In the genomic region with DNA sequence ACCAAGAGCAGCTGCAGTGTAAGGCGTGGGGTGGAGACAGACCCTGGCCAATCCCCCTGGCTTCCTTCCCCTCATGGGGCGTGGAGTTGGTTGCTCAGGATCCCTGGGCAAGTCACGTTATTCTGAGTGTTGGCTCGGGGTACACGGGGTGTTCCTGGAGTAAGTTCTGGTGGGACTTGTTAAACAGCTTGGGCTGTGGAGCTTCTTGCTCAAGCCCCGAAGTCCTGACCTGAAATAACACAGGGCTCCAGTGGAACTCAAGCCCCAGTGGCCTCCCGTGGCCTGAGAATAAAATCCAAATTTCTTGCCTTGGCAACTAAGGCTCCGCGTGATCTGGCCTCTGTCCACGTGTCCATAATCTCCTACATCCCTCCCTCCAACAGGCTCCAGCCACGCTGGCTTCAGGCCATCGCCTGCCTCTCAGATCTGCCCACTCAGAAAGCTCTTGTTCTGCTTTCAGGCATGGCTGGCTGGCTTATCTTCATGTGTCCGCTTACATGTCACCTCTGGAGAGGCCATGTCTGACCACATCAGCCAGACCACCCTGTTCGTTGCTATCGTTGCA, we compare ENCODE assay signal across 10 cellular contexts. TPM values are rescaled to one million over a fixed set of nuclear protein-coding genes. Genes with fewer than 3 reads are reported as not detected.
DNase-seq lines count a peak whose midpoint lies in the region; ATAC-seq, FAIRE-seq and TF ChIP-seq lines count a peak whose summit lies in the region.
"Had no signal": no experiment of that assay in that cellular context is flagged by ENCODE, and none has a peak within 500 bp of the region (broad histone marks: within the 10 kb centered on the region; RNA-seq: fewer than 3 reads in every experiment).

No MANE protein-coding gene starts in this region.

- TF ChIP-seq EP300 in HepG2 (IDR thresholded peaks at IDR 0.05; ENCODE audit: low read depth in 2 of 2, low read length in 2 of 2) (no peak), HepG2 (CRISPR knock-in tag; IDR thresholded peaks at IDR 0.05; ENCODE audit: borderline replicate concordance) (no peak)

- no peak overlapping the region for H4K91ac ChIP-seq in IMR-90 (ENCODE audit: insufficient read depth, low read depth, low read length)

- POLR2A ChIA-PET in IMR-90 (lab: Charles Lee; ENCODE audit: unreplicated experiment) = no interaction called here
- POLR2A ChIA-PET in HepG2 (lab: Yijun Ruan, JAX) = interaction anchor here (2.1 kb wide), 1 partner anchor 112 kb away, joined by 5 read pairs; a partner anchor contains a TSS

- H3K14ac ChIP-seq in IMR-90 (replicated peaks; ENCODE audit: low read depth, low read length) = no peak overlapping the region

- H2BK120ac ChIP-seq in IMR-90 (ENCODE audit: low read depth, low read length) = 0 out of 2 replicates have a peak overlapping the region, but pooled peaks have one; percentile 33

- 0 out of 2 replicates have a peak, but pooled peaks cover 2% of the 10 kb centered on the region for H3K9me1 ChIP-seq in IMR-90 (ENCODE audit: insufficient read depth, low read length)

- TF ChIP-seq CTCF in IMR-90 (conservative IDR thresholded peaks at IDR 0.05; ENCODE audit: low read depth, low read length) (no peak), coronary artery (IDR thresholded peaks at IDR 0.05) (no peak), HepG2 (CRISPR knock-in tag; IDR thresholded peaks at IDR 0.05) (no peak)

- H3K27ac ChIP-seq in IMR-90 (ENCODE audit: insufficient read depth, low read length) (no peak overlapping the region), coronary artery (peak overlapping the region in 1 of 2 donors; percentile 59), HepG2 (ENCODE audit: extremely low read length, insufficient read depth, low read length) (no peak overlapping the region), subcutaneous abdominal adipose tissue (ENCODE audit: low read depth, low read length) (peak overlapping the region; percentile 74)

- peak overlapping the region; percentile 85 for H2AK9ac ChIP-seq in IMR-90 (replicated peaks; ENCODE audit: low read depth, low read length, poor library complexity)

- WGBS in IMR-90 (ENCODE audit: extremely low coverage in 2 of 2, insufficient read length in 1 of 2), 2 experiments = 30% methylated on average over 4 of the region's 15 CpGs; no CpG with 5 or more reads in 1 of the 2 experiments
- 55% methylated on average over 13 of the region's 15 CpGs for WGBS in HepG2 (ENCODE audit: low lambda C conversion rate)

- H4K8ac ChIP-seq in IMR-90 (ENCODE audit: low read depth in 2 of 2, low read length in 2 of 2) = peak overlapping the region in 1 of 2 experiments; percentile 6; a peak in 1 of 4 replicates

- H3K9ac ChIP-seq in IMR-90 (ENCODE audit: low read depth, low read length) = no peak overlapping the region
- H3K9ac ChIP-seq in HepG2 (ENCODE audit: insufficient read depth, low read depth, low read length) = no peak overlapping the region
- H3K9ac ChIP-seq in subcutaneous abdominal adipose tissue (ENCODE audit: low read length in 5 of 5) = peak overlapping the region in 1 of 5 donors; percentile 26

- no peaks in the 10 kb centered on the region for H3K27me3 Mint-ChIP-seq in activated T-helper 1 cell treated with anti-CD3 and anti-CD28 coated beads, Interleukin-12 subunit alpha, Interleukin-12 subunit beta, Interleukin-2, Interleukin-4 antibody, amounts not matched to agents 30 ng/mL and 10 ng/mL and 1 ng/mL, durations not matched to agents 14 hours and 24 hours and 36 hours (ENCODE audit: insufficient read depth)
- peaks cover 6% of the 10 kb centered on the region for H3K27me3 Mint-ChIP-seq in activated T-helper 17 cell treated with anti-CD3 and anti-CD28 coated beads, Interleukin-2, amount 50 U/mL, for 72 hours

- H3K36me3 Mint-ChIP-seq in activated T-helper 1 cell treated with anti-CD3 and anti-CD28 coated beads, Interleukin-12 subunit alpha, Interleukin-12 subunit beta, Interleukin-2, Interleukin-4 antibody, amounts not matched to agents 30 ng/mL and 10 ng/mL and 1 ng/mL, durations not matched to agents 14 hours and 24 hours and 36 hours (ENCODE audit: low read depth) = no peaks in the 10 kb centered on the region
- H3K36me3 Mint-ChIP-seq in activated T-helper 17 cell treated with anti-CD3 and anti-CD28 coated beads, Interleukin-2, amount 50 U/mL, for 72 hours (ENCODE audit: low read depth) = no peaks in the 10 kb centered on the region

- no peak overlapping the region for H3K4me3 Mint-ChIP-seq in activated T-helper 1 cell treated with anti-CD3 and anti-CD28 coated beads, Interleukin-12 subunit alpha, Interleukin-12 subunit beta, Interleukin-2, Interleukin-4 antibody, amounts not matched to agents 30 ng/mL and 10 ng/mL and 1 ng/mL, durations not matched to agents 14 hours and 24 hours and 36 hours
- H3K4me3 Mint-ChIP-seq in activated T-helper 17 cell treated with anti-CD3 and anti-CD28 coated beads, Interleukin-2, amount 50 U/mL, for 72 hours = no peak overlapping the region

- H3K23ac ChIP-seq in IMR-90 (ENCODE audit: low read depth, low read length) = no peak overlapping the region

- no peaks in the 10 kb centered on the region for H3K79me2 ChIP-seq in HepG2 (ENCODE audit: insufficient read depth, low read length)

- H4K20me1 ChIP-seq in IMR-90 (ENCODE audit: insufficient read depth, low read length) (no peaks in the 10 kb centered on the region), HepG2 (ENCODE audit: insufficient read depth, low read length) (no peaks in the 10 kb centered on the region)

- no peak overlapping the region for H3K56ac ChIP-seq in IMR-90 (ENCODE audit: extremely low read depth, insufficient read depth, low read length)

- CTCF ChIA-PET in IMR-90 (lab: Yijun Ruan, JAX) (interaction anchor here (0.7 to 1.3 kb wide), 2 partner anchors 16 to 1285 kb away, joined by 3 to 5 read pairs; no protein-coding TSS in a partner anchor), HepG2 (lab: Yijun Ruan, JAX; ENCODE audit: low intra/inter-chr PET ratio, low total read pairs) (no interaction called here)

- H3K4me1 Mint-ChIP-seq in activated T-helper 1 cell treated with anti-CD3 and anti-CD28 coated beads, Interleukin-12 subunit alpha, Interleukin-12 subunit beta, Interleukin-2, Interleukin-4 antibody, amounts not matched to agents 30 ng/mL and 10 ng/mL and 1 ng/mL, durations not matched to agents 14 hours and 24 hours and 36 hours (ENCODE audit: low read depth) = no peaks in the 10 kb centered on the region
- H3K4me1 Mint-ChIP-seq in activated T-helper 17 cell treated with anti-CD3 and anti-CD28 coated beads, Interleukin-2, amount 50 U/mL, for 72 hours = no peaks in the 10 kb centered on the region

- H3K4me2 ChIP-seq in IMR-90 (ENCODE audit: low read depth, low read length) (no peak overlapping the region), HepG2 (ENCODE audit: low read depth, low read length) (no peak overlapping the region)

- no peak for FAIRE-seq in HepG2 (lab: Jason Lieb, UNC)

- DNase-seq in IMR-90 (peak; percentile 48), coronary artery (ENCODE audit: low spot score) (peak; percentile 83), HepG2 (ENCODE audit: low spot score) (no peak), NCI-H1092 (lab: John Stamatoyannopoulos, UW) (no peak), NCI-H1694 (lab: John Stamatoyannopoulos, UW) (no peak)
- no peak for DNase-seq in activated T-helper 1 cell treated with anti-CD3 and anti-CD28 coated beads, Interleukin-12 subunit alpha, Interleukin-12 subunit beta, Interleukin-2, Interleukin-4 antibody, amounts not matched to agents 30 ng/mL and 10 ng/mL and 1 ng/mL, durations not matched to agents 14 hours and 24 hours and 36 hours (ENCODE audit: low spot score)
- DNase-seq: spleen had no signal

- H2AK5ac ChIP-seq in IMR-90 (ENCODE audit: low read depth, low read length) = no peak overlapping the region

- no peak overlapping the region; the same call in 1 of the 2 replicates for H2BK20ac ChIP-seq in IMR-90 (ENCODE audit: low read depth, low read length)

- BruUV-seq in IMR-90 (replicated peaks; lab: Mats Ljungman, UMichigan) (no TSS peak), HepG2 (replicated peaks; lab: Mats Ljungman, UMichigan) (no TSS peak)

- ATAC-seq in IMR-90 (ENCODE audit: low read depth) (peak; percentile 55; the same call in 1 of the 2 replicates), HepG2 (peak; percentile 23; the same call in 2 of the 3 replicates)
- no peak for ATAC-seq in activated T-helper 17 cell treated with anti-CD3 and anti-CD28 coated beads, Interleukin-2, amount 50 U/mL, for 72 hours (replicated peaks)

- H2BK5ac ChIP-seq in IMR-90 (ENCODE audit: low read depth, low read length, poor library complexity, severe bottlenecking) = no peak overlapping the region

- H2AFZ ChIP-seq in IMR-90 (replicated peaks; ENCODE audit: low read length, poor library complexity) (peak overlapping the region; percentile 5), HepG2 (ENCODE audit: low read length) (no peak overlapping the region)

- peak overlapping the region; percentile 37; the same call in 1 of the 2 replicates for H3K4ac ChIP-seq in IMR-90 (ENCODE audit: low read depth, low read length)

- H3K4me3 ChIP-seq in IMR-90 (ENCODE audit: insufficient read depth, low read depth, low read length) = no peak overlapping the region
- H3K4me3 ChIP-seq in coronary artery = peak overlapping the region; percentile 22
- H3K4me3 ChIP-seq in HepG2 (replicated peaks in 1 of 3; ENCODE audit: insufficient read depth in 1 of 3, low read depth in 2 of 3, low read length in 3 of 3) = no peak overlapping the region
- peak overlapping the region in 3 of 5 donors; percentile 18 to 39 (median 34) for H3K4me3 ChIP-seq in subcutaneous abdominal adipose tissue (ENCODE audit: low read depth in 1 of 5, low read length in 5 of 5)
- H3K4me3 ChIP-seq: spleen had no signal

- H3K9me3 Mint-ChIP-seq in activated T-helper 1 cell treated with anti-CD3 and anti-CD28 coated beads, Interleukin-12 subunit alpha, Interleukin-12 subunit beta, Interleukin-2, Interleukin-4 antibody, amounts not matched to agents 30 ng/mL and 10 ng/mL and 1 ng/mL, durations not matched to agents 14 hours and 24 hours and 36 hours = no peaks in the 10 kb centered on the region
- no peaks in the 10 kb centered on the region for H3K9me3 Mint-ChIP-seq in activated T-helper 17 cell treated with anti-CD3 and anti-CD28 coated beads, Interleukin-2, amount 50 U/mL, for 72 hours

- no peaks in the 10 kb centered on the region for H3K9me3 ChIP-seq in IMR-90 (ENCODE audit: control insufficient read depth, insufficient read depth, low read length)
- H3K9me3 ChIP-seq in HepG2 (ENCODE audit: low read length) = no peaks in the 10 kb centered on the region
- H3K9me3 ChIP-seq in subcutaneous abdominal adipose tissue (ENCODE audit: control insufficient read depth in 5 of 5, low read length in 5 of 5) = peaks cover 0 to 2% (median 0%) of the 10 kb centered on the region in 5 donors
- H3K9me3 ChIP-seq: spleen had no signal

- H3K27me3 ChIP-seq in IMR-90 (ENCODE audit: control insufficient read depth, insufficient read depth, low read length) = peaks cover 4% of the 10 kb centered on the region
- H3K27me3 ChIP-seq in HepG2 (ENCODE audit: control insufficient read depth in 1 of 2, insufficient read depth in 2 of 2, low read length in 2 of 2) = peaks cover under 1 to 4% of the 10 kb centered on the region in 2 experiments; a peak in 1 of 5 replicates
- no peaks in the 10 kb centered on the region for H3K27me3 ChIP-seq in subcutaneous abdominal adipose tissue (ENCODE audit: control insufficient read depth in 5 of 5, insufficient read depth in 4 of 5, low read length in 5 of 5)

- no peak overlapping the region for H3K27ac Mint-ChIP-seq in activated T-helper 1 cell treated with anti-CD3 and anti-CD28 coated beads, Interleukin-12 subunit alpha, Interleukin-12 subunit beta, Interleukin-2, Interleukin-4 antibody, amounts not matched to agents 30 ng/mL and 10 ng/mL and 1 ng/mL, durations not matched to agents 14 hours and 24 hours and 36 hours
- no peak overlapping the region for H3K27ac Mint-ChIP-seq in activated T-helper 17 cell treated with anti-CD3 and anti-CD28 coated beads, Interleukin-2, amount 50 U/mL, for 72 hours

- H3K4me1 ChIP-seq in IMR-90 (ENCODE audit: control insufficient read depth, insufficient read depth, low read length) (0 out of 2 replicates have a peak, but pooled peaks cover 6% of the 10 kb centered on the region), HepG2 (ENCODE audit: insufficient read depth, low read length) (peaks cover 6% of the 10 kb centered on the region), subcutaneous abdominal adipose tissue (ENCODE audit: control insufficient read depth in 5 of 5, insufficient read depth in 5 of 5, low read length in 5 of 5) (peaks cover 0 to 35% (median 27%) of the 10 kb centered on the region in 5 donors)

- intact Hi-C loops in IMR-90 (cut with micrococcal nuclease) = no loop called here
- intact Hi-C loops in HepG2 (cut with micrococcal nuclease; ENCODE audit: unreplicated experiment) = no loop called here
- intact Hi-C loops in activated T-helper 1 cell treated with anti-CD3 and anti-CD28 coated beads, Interleukin-12 subunit alpha, Interleukin-12 subunit beta, Interleukin-2, Interleukin-4 antibody, amounts not matched to agents 30 ng/mL and 10 ng/mL and 1 ng/mL, durations not matched to agents 14 hours and 24 hours and 36 hours (cut with micrococcal nuclease) = no loop called here

- H2BK15ac ChIP-seq in IMR-90 (ENCODE audit: low read depth, low read length) = peak overlapping the region; percentile 1; the same call in 1 of the 3 replicates

- no peak overlapping the region for H4K5ac ChIP-seq in IMR-90 (ENCODE audit: low read depth, low read length)

- TF ChIP-seq RAD21 in IMR-90 (IDR thresholded peaks at IDR 0.05; ENCODE audit: low read length) (no peak), HepG2 (CRISPR knock-in tag; IDR thresholded peaks at IDR 0.05) (no peak)

- TF ChIP-seq POLR2A in IMR-90 (IDR thresholded peaks at IDR 0.05; ENCODE audit: low read depth, low read length) (no peak), HepG2 (IDR thresholded peaks at IDR 0.05; ENCODE audit: insufficient read depth in 1 of 2, low read depth in 2 of 2, low read length in 2 of 2) (no peak)

- dilution Hi-C loops in IMR-90 (cut with HindIII; ENCODE audit: low sequenced_read_pairs, unreplicated experiment) = no loop called here

- H3K79me1 ChIP-seq in IMR-90 (ENCODE audit: low read depth in 1 of 2, low read length in 2 of 2) = no peaks in the 10 kb centered on the region

- in situ Hi-C loops in IMR-90 (cut with MboI; ENCODE audit: low sequenced_read_pairs) (no loop called here), HepG2 (cut with HindIII; ENCODE audit: extremely low pct_ligation_motif_present, low pct_unique_long_range_greater_than_20kb) (no loop called here)

- H3K18ac ChIP-seq in IMR-90 (ENCODE audit: low read depth, low read length) = peak overlapping the region; percentile 18; the same call in 1 of the 2 replicates

- H3K36me3 ChIP-seq in IMR-90 (ENCODE audit: control insufficient read depth, insufficient read depth, low read length) (no peaks in the 10 kb centered on the region), HepG2 (replicated peaks in 1 of 2; ENCODE audit: control insufficient read depth in 1 of 2, insufficient read depth in 2 of 2, low read length in 2 of 2) (no peaks in the 10 kb centered on the region), subcutaneous abdominal adipose tissue (ENCODE audit: control insufficient read depth in 5 of 5, insufficient read depth in 5 of 5, low read length in 5 of 5) (no peaks in the 10 kb centered on the region)
- H3K36me3 ChIP-seq: spleen had no signal

RNA-seq across cellular contexts. Expression of a gene that starts 49.3 kb away (rescaled TPM):
- total RNA-seq in IMR-90 (2012; rRNA removed) (not detected in 2 replicates), HepG2 (2016; rRNA removed; fragmentation: Illumina TruSeq; extraction: Trizol) (0.11 TPM in 1 of 2 replicates, not detected in the other)
- polyA plus RNA-seq in IMR-90 (2012; rRNA removed) (not detected in 2 replicates), HepG2 (2011; rRNA removed) (not detected in 2 replicates)
- polyA plus RNA-seq in IMR-90 (2012; cell fraction: cytosol; rRNA removed) = not detected in 2 replicates
- polyA plus RNA-seq in IMR-90 (2012; cell fraction: nucleus; rRNA removed; ENCODE audit: low replicate concordance) = not detected in 2 replicates
- total RNA-seq in HepG2 (2016; cell fraction: cytosol; rRNA removed; fragmentation: Illumina TruSeq; extraction: Trizol; ENCODE audit: low read depth) = not detected in 2 replicates
- 0.09 and 0.21 TPM in 2 replicates for total RNA-seq in HepG2 (2016; cell fraction: insoluble cytoplasmic fraction; rRNA removed; fragmentation: Illumina TruSeq; extraction: Trizol)
- total RNA-seq in HepG2 (2016; cell fraction: membrane; rRNA removed; fragmentation: Illumina TruSeq; extraction: Trizol) = not detected in 2 replicates
- not detected in 2 replicates for total RNA-seq in HepG2 (2016; cell fraction: nucleus; rRNA removed; fragmentation: Illumina TruSeq; extraction: Trizol)
- 0.08 TPM in 1 of 2 replicates, not detected in the other for polyA plus RNA-seq in HepG2 (2011; cell fraction: cytosol; rRNA removed)
- not detected in 2 replicates for polyA plus RNA-seq in HepG2 (2011; cell fraction: nucleus; rRNA removed)
- 0.17 TPM in 1 of 2 replicates, not detected in the other for polyA plus RNA-seq in HepG2 (2012)
- polyA plus RNA-seq in HepG2 (2016; cell fraction: cytosol; fragmentation: Illumina TruSeq; extraction: Trizol; ENCODE audit: low read depth) = 0.07 and 0.12 TPM in 2 replicates
- polyA plus RNA-seq in HepG2 (2016; cell fraction: insoluble cytoplasmic fraction; fragmentation: Illumina TruSeq; extraction: Trizol; ENCODE audit: low read depth) = 0.20 TPM in 1 of 2 replicates, not detected in the other
- polyA plus RNA-seq in HepG2 (2016; cell fraction: membrane; fragmentation: Illumina TruSeq; extraction: Trizol; ENCODE audit: low read depth) = 0.17 TPM in 1 of 2 replicates, not detected in the other
- polyA plus RNA-seq in HepG2 (2016; cell fraction: nucleus; fragmentation: Illumina TruSeq; extraction: Trizol; ENCODE audit: insufficient read depth, low read depth) = not detected in 2 replicates
- not detected in 2 replicates for polyA minus RNA-seq in HepG2 (2011; rRNA and poly(A)+ RNA removed; ENCODE audit: low replicate concordance)
- polyA minus RNA-seq in HepG2 (2011; cell fraction: cytosol; rRNA and poly(A)+ RNA removed) = not detected in 2 replicates
- polyA minus RNA-seq in HepG2 (2011; cell fraction: nucleus; rRNA and poly(A)+ RNA removed) = not detected in 2 replicates
- total RNA-seq in activated T-helper 1 cell treated with anti-CD3 and anti-CD28 coated beads, Interleukin-12 subunit alpha, Interleukin-12 subunit beta, Interleukin-2, Interleukin-4 antibody, amounts not matched to agents 30 ng/mL and 10 ng/mL and 1 ng/mL, durations not matched to agents 14 hours and 24 hours and 36 hours = not detected in 2 replicates
- total RNA-seq in activated T-helper 17 cell treated with anti-CD3 and anti-CD28 coated beads, Interleukin-2, amount 50 U/mL, for 72 hours = not detected
- total RNA-seq: spleen, subcutaneous adipose tissue had no signal
- polyA plus RNA-seq: spleen had no signal

Comparison
In these comparisons a context has a peak if more than half of its experiments do, and no peak if none do; other contexts are left out.
1. DNase-seq: peak in IMR-90 (single experiment) and coronary artery (single experiment); none in HepG2 (single experiment), activated T-helper 1 cell treated with anti-CD3 and anti-CD28 coated beads, Interleukin-12 subunit alpha, Interleukin-12 subunit beta, Interleukin-2, Interleukin-4 antibody, amounts not matched to agents 30 ng/mL and 10 ng/mL and 1 ng/mL, durations not matched to agents 14 hours and 24 hours and 36 hours (single experiment), NCI-H1092 (single experiment) and NCI-H1694 (single experiment).
2. H3K4me3 ChIP-seq: peak in coronary artery (single experiment) and subcutaneous abdominal adipose tissue (3 of 5); none in IMR-90 (single experiment) and HepG2 (0 of 3).